In the genomic region with DNA sequence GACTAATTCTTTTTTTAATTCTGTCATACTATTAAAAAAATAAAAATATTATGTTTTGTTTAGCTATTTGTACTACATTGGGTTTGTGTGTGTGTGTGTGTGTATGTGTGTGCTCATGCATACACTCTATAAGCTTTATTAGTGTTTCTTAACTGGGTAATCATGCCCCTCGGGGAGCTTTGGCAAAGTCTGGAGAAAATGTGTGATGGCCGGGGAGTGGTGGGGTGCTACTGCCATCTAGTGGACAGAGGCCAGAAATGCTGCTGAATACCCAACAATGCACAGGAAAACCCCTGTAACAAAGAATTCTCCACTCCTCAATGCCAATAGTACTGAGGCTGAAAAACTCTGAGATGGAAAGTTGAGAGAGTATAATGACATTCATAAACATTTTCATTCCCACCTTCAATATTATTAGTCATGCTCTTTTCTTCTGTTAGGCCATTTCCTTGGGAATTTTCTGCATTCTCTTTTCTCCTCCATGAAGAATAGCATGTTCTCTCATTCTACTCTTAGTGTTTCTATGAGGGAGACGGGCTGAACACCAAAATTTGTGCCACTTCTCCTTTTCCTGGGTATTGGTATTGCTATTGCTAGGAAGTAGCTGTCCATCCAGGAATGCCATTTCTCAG, we compare ENCODE assay signal across 8 cellular contexts.
DNase-seq lines count a peak whose midpoint lies in the region; ATAC-seq and TF ChIP-seq lines count a peak whose summit lies in the region.

No MANE protein-coding gene starts in this region.

- H3K4me3 ChIP-seq in AG09309 (ENCODE audit: control insufficient read depth, low read depth, low read length) (no peak overlapping the region), lower leg skin (ENCODE audit: low read depth, poor library complexity, severe bottlenecking) (no peak overlapping the region)

- no peak for TF ChIP-seq POLR2A in lower leg skin (IDR thresholded peaks at IDR 0.05)

- intact Hi-C loops in activated CD4-positive, alpha-beta T cell treated with anti-CD3 and anti-CD28 coated beads, Interleukin-2, amount 10 ng/mL, durations not matched to agents 24 days and 14 days (cut with micrococcal nuclease) = loop anchor here (1.0 kb wide), 3 partner anchors 210 to 340 kb away; no protein-coding TSS in a partner anchor
- intact Hi-C loops in lower leg skin (cut with DNase I; ENCODE audit: low total_unique reads) = loop anchor here (5.0 kb wide), 1 partner anchor 212 kb away; no protein-coding TSS in a partner anchor

- peak; percentile 89 for TF ChIP-seq CTCF in AG09309 (IDR thresholded peaks at IDR 0.05; ENCODE audit: control insufficient read depth, insufficient read depth, low read depth, low read length, missing control alignments)
- peak in 1 of 3 donors; percentile 68 for TF ChIP-seq CTCF in lower leg skin (IDR thresholded peaks at IDR 0.05)

- 13 to 20% methylated on average over 3 of the region's 3 CpGs for WGBS in lower leg skin, 2 donors

- no peaks in the 10 kb centered on the region for H3K9me3 Mint-ChIP-seq in activated CD4-positive, alpha-beta T cell treated with anti-CD3 and anti-CD28 coated beads, Interleukin-2, amount 10 ng/mL, durations not matched to agents 24 days and 14 days

- ATAC-seq in GM18520 (IDR thresholded peaks at IDR 0.05; ENCODE audit: unreplicated experiment) = peak; percentile 59
- ATAC-seq in HG03095 (IDR thresholded peaks at IDR 0.05; ENCODE audit: unreplicated experiment) = peak; percentile 82

- DNase-seq in AG09309 (ENCODE audit: low read depth) (peak; percentile 16), NCI-H345 (lab: John Stamatoyannopoulos, UW) (peak; percentile 70), dedifferentiated amniotic fluid mesenchymal stem cell (ENCODE audit: extremely low spot score) (peak; percentile 46), lower leg skin (ENCODE audit: low spot score in 2 of 2) (peak; percentile 39 to 91)
- peak; percentile 88 for DNase-seq in activated CD4-positive, alpha-beta T cell treated with anti-CD3 and anti-CD28 coated beads, Interleukin-2, amount 10 ng/mL, durations not matched to agents 24 days and 14 days
- peak; percentile 31 to 35 (median 32) for DNase-seq in stimulated activated CD4-positive, alpha-beta T cell treated with anti-CD3 and anti-CD28 coated beads, TNF-alpha, amount 100 ng/mL, for 48 hours (ENCODE audit: low read depth in 3 of 3)

- H3K4me1 Mint-ChIP-seq in activated CD4-positive, alpha-beta T cell treated with anti-CD3 and anti-CD28 coated beads, Interleukin-2, amount 10 ng/mL, durations not matched to agents 24 days and 14 days = no peaks in the 10 kb centered on the region

- H3K27ac Mint-ChIP-seq in activated CD4-positive, alpha-beta T cell treated with anti-CD3 and anti-CD28 coated beads, Interleukin-2, amount 10 ng/mL, durations not matched to agents 24 days and 14 days = no peak overlapping the region

- H3K4me3 Mint-ChIP-seq in activated CD4-positive, alpha-beta T cell treated with anti-CD3 and anti-CD28 coated beads, Interleukin-2, amount 10 ng/mL, durations not matched to agents 24 days and 14 days = no peak overlapping the region

- H3K36me3 Mint-ChIP-seq in activated CD4-positive, alpha-beta T cell treated with anti-CD3 and anti-CD28 coated beads, Interleukin-2, amount 10 ng/mL, durations not matched to agents 24 days and 14 days (ENCODE audit: low read depth) = no peaks in the 10 kb centered on the region

- peaks cover 13% of the 10 kb centered on the region for H3K27me3 Mint-ChIP-seq in activated CD4-positive, alpha-beta T cell treated with anti-CD3 and anti-CD28 coated beads, Interleukin-2, amount 10 ng/mL, durations not matched to agents 24 days and 14 days

Comparison
In these comparisons a context has a peak if more than half of its experiments do, and no peak if none do; other contexts are left out.
1. DNase-seq: peak in every context shown above with its lines; median percentile 88 in activated CD4-positive, alpha-beta T cell treated with anti-CD3 and anti-CD28 coated beads, Interleukin-2, amount 10 ng/mL, durations not matched to agents 24 days and 14 days; 70 in NCI-H345; 65 in lower leg skin; 46 in dedifferentiated amniotic fluid mesenchymal stem cell; 32 in stimulated activated CD4-positive, alpha-beta T cell treated with anti-CD3 and anti-CD28 coated beads, TNF-alpha, amount 100 ng/mL, for 48 hours; 16 in AG09309.